Comparison of ENCODE assay signal across 8 cellular contexts in the genomic region with DNA sequence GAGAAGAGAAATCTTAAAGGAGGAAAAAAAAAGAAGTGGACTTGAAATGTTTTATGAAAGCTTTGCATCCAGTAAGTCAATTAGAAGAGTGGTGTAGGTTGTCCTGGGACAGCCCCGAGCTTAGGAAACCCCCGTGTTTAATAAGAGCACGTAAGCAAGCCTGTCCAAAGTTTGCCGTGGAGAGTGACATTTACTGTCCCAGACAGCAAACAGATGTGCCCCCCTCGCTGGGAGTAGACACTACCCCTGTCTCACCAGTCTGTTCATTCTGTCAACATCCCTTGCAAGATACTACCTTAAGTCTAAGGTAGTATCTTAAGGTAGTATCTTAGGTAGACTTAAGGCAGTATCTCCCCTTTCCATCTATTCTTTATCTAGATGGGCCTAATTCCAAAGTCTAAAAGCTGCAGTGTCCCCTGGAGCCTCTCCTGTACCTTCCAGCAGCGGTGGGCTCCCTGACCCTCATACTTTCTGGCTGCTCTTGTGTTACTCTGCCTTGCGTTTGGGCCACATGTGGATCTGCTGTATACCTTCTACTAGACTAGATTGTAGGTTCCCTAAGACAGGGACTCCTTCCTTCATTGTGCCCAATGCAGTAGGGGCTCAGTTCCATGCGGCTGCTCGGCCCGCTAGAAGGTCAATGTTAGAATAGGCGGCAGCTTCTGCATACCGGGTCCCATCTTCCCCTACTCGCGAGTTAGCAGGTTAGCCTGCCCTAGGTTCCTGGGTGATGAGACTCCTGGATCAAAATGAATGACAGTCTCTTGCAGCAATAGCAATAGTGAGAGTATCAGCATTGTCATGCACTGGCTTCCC.
"Had no signal": no experiment of that assay in that cellular context is flagged by ENCODE, and none has a peak within 500 bp of the region (broad histone marks: within the 10 kb centered on the region; RNA-seq: fewer than 3 reads in every experiment).

No MANE protein-coding gene starts in this region.

- H3K27ac Mint-ChIP-seq: HFFc6 had no signal

- H3K9me3 Mint-ChIP-seq: HFFc6 had no signal

- H3K36me3 ChIP-seq: HAP-1 had no signal

- H3K27ac ChIP-seq: GM23248, HL-60 had no signal

- DNase-seq: GM23248, GOT3, H7, HFFc6 had no signal

- H3K4me3 ChIP-seq: GM23248, HAP-1, K562 had no signal

- H3K9ac ChIP-seq: GM23248 had no signal

- H3K4me3 Mint-ChIP-seq: HFFc6 had no signal

- H3K9me3 ChIP-seq: HAP-1 had no signal

- H3K4me1 ChIP-seq: HAP-1 had no signal

- ATAC-seq: HCT116, K562 had no signal
